Comparison of ENCODE assay signal across 21 cellular contexts in the genomic region with DNA sequence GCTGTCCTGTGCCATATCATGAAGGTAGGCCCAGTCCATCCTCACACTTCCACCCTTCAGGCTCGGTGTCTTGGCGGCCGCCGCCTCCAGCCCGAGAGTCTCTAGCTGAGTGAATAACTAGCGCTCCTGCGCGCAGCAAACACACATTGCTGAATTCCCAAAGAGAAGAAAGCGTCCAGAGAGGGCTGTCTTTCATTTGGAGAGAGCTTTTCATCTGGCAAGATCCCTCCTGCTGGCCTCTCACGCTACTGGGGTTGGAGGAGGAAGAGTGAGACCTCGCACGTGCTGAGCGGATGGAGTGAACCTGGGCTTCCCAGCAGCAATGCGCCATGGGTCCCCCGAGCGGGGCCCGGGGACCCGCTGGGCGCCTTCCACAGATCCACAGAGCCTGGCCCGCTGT.
DNase-seq lines count a peak whose midpoint lies in the region; ATAC-seq, FAIRE-seq and TF ChIP-seq lines count a peak whose summit lies in the region.
"Had no signal": no experiment of that assay in that cellular context is flagged by ENCODE, and none has a peak within 500 bp of the region (broad histone marks: within the 10 kb centered on the region; RNA-seq: fewer than 3 reads in every experiment).

No MANE protein-coding gene starts in this region.

- TF ChIP-seq CTCF in H1 (IDR thresholded peaks at IDR 0.05; ENCODE audit: control extremely low read depth in 1 of 3, insufficient read depth in 1 of 3, low read depth in 1 of 3, low read length in 3 of 3) (no peak), GM13977 (IDR thresholded peaks at IDR 0.05; ENCODE audit: extremely low read depth, insufficient read depth, missing control alignments) (no peak)

- H2AK5ac ChIP-seq in H1 (ENCODE audit: low read depth, low read length), result no peak overlapping the region
- no peak overlapping the region for H2AK5ac ChIP-seq in mesendoderm (ENCODE audit: low read length)

- H3K14ac ChIP-seq in H1 (ENCODE audit: insufficient read length), result no peak overlapping the region

- peak overlapping the region; percentile 12; the same call in 1 of the 2 replicates for H2BK15ac ChIP-seq in H1 (ENCODE audit: low read length)
- H2BK15ac ChIP-seq in mesendoderm (replicated peaks; ENCODE audit: low read depth), result no peak overlapping the region

- H3K27ac Mint-ChIP-seq in activated T-cell treated with anti-CD3 and anti-CD28 coated beads, Interleukin-2, amount 50 U/mL, for 24 hours, result no peak overlapping the region

- H3K36me3 Mint-ChIP-seq in activated T-cell treated with anti-CD3 and anti-CD28 coated beads, Interleukin-2, amount 50 U/mL, for 24 hours (ENCODE audit: low read depth), result no peaks in the 10 kb centered on the region

- TF ChIP-seq POLR2A in H1 (IDR thresholded peaks at IDR 0.05; ENCODE audit: control extremely low read depth in 1 of 2, low read depth in 2 of 2, low read length in 2 of 2), result no peak

- H3K27ac ChIP-seq in H1 (ENCODE audit: low read depth, low read length) (no peak overlapping the region), mesendoderm (ENCODE audit: low read depth, low read length) (peak overlapping the region; percentile 53)
- H3K27ac ChIP-seq: 22Rv1, C4-2B had no signal

- DNase-seq in cardiac septum (ENCODE audit: low spot score) (peak; percentile 22), Right ventricle myocardium inferior (ENCODE audit: missing footprints) (no peak), H1 (ENCODE audit: low read depth in 1 of 2, low spot score in 2 of 2) (no peak), mesendoderm (peak; percentile 75), HUDEP-2 (lab: John Stamatoyannopoulos, UW; ENCODE audit: unreplicated experiment in 76 of 76) (no peak), GM13977 (ENCODE audit: low spot score) (no peak), putamen (ENCODE audit: low spot score) (no peak)
- no peak for DNase-seq in activated T-cell treated with anti-CD3 and anti-CD28 coated beads, Interleukin-2, amount 50 U/mL, for 24 hours
- DNase-seq: AML-193, DMS79, KG1, MV-4-11, NCI-H1694 treated with DMSO at 0.1 percent for 48 hours, NCI-H2107, NCI-H510A, OCI-M1, SHP77 had no signal

- H3K9ac ChIP-seq in H1 (replicated peaks in 1 of 4; ENCODE audit: extremely low read depth in 1 of 4, low read depth in 3 of 4, low read length in 3 of 4) (no peak overlapping the region), mesendoderm (ENCODE audit: low read length) (peak overlapping the region; percentile 51)

- peaks cover 5 to 6% of the 10 kb centered on the region in 2 experiments; a peak in 2 of 4 replicates for H3K9me3 ChIP-seq in H1 (ENCODE audit: insufficient read depth in 2 of 2, low read depth in 1 of 2, low read length in 1 of 2)

- POLR2A ChIA-PET in H1 (lab: Charles Lee; ENCODE audit: partially characterized antibody), result interaction anchor here (0.9 to 2.1 kb wide), 7 partner anchors 13 to 193 kb away, joined by 3 to 30 read pairs (median 3); no protein-coding TSS in a partner anchor

- H2BK120ac ChIP-seq in H1 (replicated peaks; ENCODE audit: low read depth, low read length), result no peak overlapping the region
- no peak overlapping the region for H2BK120ac ChIP-seq in mesendoderm (ENCODE audit: low read depth, low read length)

- peak overlapping the region; percentile 80; the same call in 1 of the 2 replicates for H2BK20ac ChIP-seq in H1 (ENCODE audit: low read length)

- H3K27me3 Mint-ChIP-seq in activated T-cell treated with anti-CD3 and anti-CD28 coated beads, Interleukin-2, amount 50 U/mL, for 24 hours, result peaks cover 53% of the 10 kb centered on the region

- WGBS in H1 (ENCODE audit: extremely low coverage in 1 of 2, insufficient coverage in 1 of 2, insufficient read length in 1 of 2, insufficient replicate concordance in 2 of 2, low coverage in 1 of 2, low lambda C conversion rate in 2 of 2, missing lambda C conversion rate in 1 of 2), 2 experiments, result 3% methylated on average over 16 of the region's 20 CpGs; no CpG with 5 or more reads in 1 of the 2 experiments
- no CpG with 5 or more reads among the region's 20 CpGs for WGBS in mesendoderm (ENCODE audit: extremely low coverage, insufficient coverage, low lambda C conversion rate)

- H3K4me1 ChIP-seq in H1 (replicated peaks in 1 of 4; ENCODE audit: control insufficient read depth in 3 of 4, insufficient read depth in 4 of 4, low read length in 3 of 4) (peaks cover 4 to 40% (median 23%) of the 10 kb centered on the region in 4 experiments), mesendoderm (ENCODE audit: control insufficient read depth, low read depth, low read length) (peaks cover 19% of the 10 kb centered on the region)

- H3K4me3 ChIP-seq in H1 (ENCODE audit: extremely low read depth in 1 of 4, insufficient read depth in 2 of 4, low read depth in 3 of 4, low read length in 4 of 4) (peak overlapping the region in 3 of 4 experiments; percentile 28 to 52 (median 38); a peak in 5 of 8 replicates), mesendoderm (ENCODE audit: low read length) (no peak overlapping the region)

- in situ Hi-C loops in GM13977 (cut with MboI; ENCODE audit: low pct_unique_long_range_greater_than_20kb, low sequenced_read_pairs, unreplicated experiment), result no loop called here

- peak overlapping the region; percentile 94 for H2BK12ac ChIP-seq in H1 (ENCODE audit: low read depth, low read length)

- no peaks in the 10 kb centered on the region for H3K4me1 Mint-ChIP-seq in activated T-cell treated with anti-CD3 and anti-CD28 coated beads, Interleukin-2, amount 50 U/mL, for 24 hours (ENCODE audit: low read depth)

- intact Hi-C loops in cardiac septum (cut with DNase I) (no loop called here), Right ventricle myocardium inferior (cut with DNase I) (no loop called here)

- H3K9me3 Mint-ChIP-seq in activated T-cell treated with anti-CD3 and anti-CD28 coated beads, Interleukin-2, amount 50 U/mL, for 24 hours, result no peaks in the 10 kb centered on the region

- no peak overlapping the region for H4K5ac ChIP-seq in H1 (ENCODE audit: insufficient read length, low read depth, low read length)
- no peak overlapping the region for H4K5ac ChIP-seq in mesendoderm (ENCODE audit: low read length)

- TF ChIP-seq EP300 in H1 (IDR thresholded peaks at IDR 0.05; ENCODE audit: borderline replicate concordance in 1 of 2, low read depth in 2 of 2, low read length in 2 of 2), result no peak

- peaks cover 2 to 8% of the 10 kb centered on the region in 2 experiments for H4K20me1 ChIP-seq in H1 (replicated peaks in 1 of 2; ENCODE audit: control insufficient read depth in 1 of 2, insufficient read depth in 2 of 2, low read length in 2 of 2)

- H3K79me1 ChIP-seq in H1 (ENCODE audit: low read depth, low read length) (no peaks in the 10 kb centered on the region), mesendoderm (ENCODE audit: low read length) (no peaks in the 10 kb centered on the region)

- no peaks in the 10 kb centered on the region; a peak in 1 of 8 replicates for H3K36me3 ChIP-seq in H1 (ENCODE audit: control insufficient read depth in 2 of 4, insufficient read depth in 4 of 4, low read length in 3 of 4)
- H3K36me3 ChIP-seq in mesendoderm (ENCODE audit: control insufficient read depth, insufficient read depth, low read length), result no peaks in the 10 kb centered on the region

- no peak overlapping the region for H3K23ac ChIP-seq in H1 (ENCODE audit: insufficient read length)
- peak overlapping the region; percentile 92 for H3K23ac ChIP-seq in mesendoderm (ENCODE audit: low read length)

- CTCF ChIA-PET in H1 (lab: Charles Lee; ENCODE audit: partially characterized antibody), result interaction anchor here (0.5 to 11.6 kb wide), 12 partner anchors 11 to 194 kb away, joined by 3 to 178 read pairs (median 4); no protein-coding TSS in a partner anchor

- H3K4me2 ChIP-seq in H1 (ENCODE audit: insufficient read depth in 1 of 2, low read depth in 2 of 2, low read length in 2 of 2) (peak overlapping the region; percentile 68 to 77), mesendoderm (ENCODE audit: low read length) (peak overlapping the region; percentile 32)

- no peak overlapping the region for H3K4me3 Mint-ChIP-seq in activated T-cell treated with anti-CD3 and anti-CD28 coated beads, Interleukin-2, amount 50 U/mL, for 24 hours

- no peak for ATAC-seq in Right ventricle myocardium inferior

- H4K8ac ChIP-seq in H1 (ENCODE audit: extremely low read depth, insufficient read depth, low read length), result no peak overlapping the region
- H4K8ac ChIP-seq in mesendoderm (ENCODE audit: low read depth, low read length), result no peak overlapping the region

- peaks cover 84 to 100% (median 98%) of the 10 kb centered on the region in 4 experiments for H3K27me3 ChIP-seq in H1 (replicated peaks in 1 of 4; ENCODE audit: control insufficient read depth in 3 of 4, extremely low read depth in 1 of 4, insufficient read depth in 3 of 4, low read length in 3 of 4)
- H3K27me3 ChIP-seq in mesendoderm (ENCODE audit: insufficient read depth, low read length, poor library complexity), result peaks cover 39% of the 10 kb centered on the region

- FAIRE-seq in H1 (lab: Jason Lieb, UNC), result no peak
- FAIRE-seq: D721Med, G401.6 had no signal

- no peak for TF ChIP-seq RAD21 in H1 (IDR thresholded peaks at IDR 0.05 in 1 of 2, conservative IDR thresholded peaks at IDR 0.05 in 1 of 2; ENCODE audit: low read depth in 2 of 2, low read length in 2 of 2)

- H3K4ac ChIP-seq in H1 (replicated peaks; ENCODE audit: insufficient read length, low read depth, low read length), result no peak overlapping the region
- H3K4ac ChIP-seq in mesendoderm (ENCODE audit: low read depth, low read length), result peak overlapping the region; percentile 49

- peaks cover 5% of the 10 kb centered on the region for H3K23me2 ChIP-seq in H1 (ENCODE audit: low read depth, low read length)

- no peak overlapping the region for H2AFZ ChIP-seq in H1 (ENCODE audit: low read length)

- no peak overlapping the region for H2BK5ac ChIP-seq in H1 (ENCODE audit: low read depth, low read length)
- peak overlapping the region; percentile 95 for H2BK5ac ChIP-seq in mesendoderm (ENCODE audit: low read length)

- no peak overlapping the region for H4K91ac ChIP-seq in H1 (replicated peaks; ENCODE audit: insufficient read length, low read length)

- H3K79me2 ChIP-seq in H1 (ENCODE audit: control insufficient read depth in 1 of 2, insufficient read depth in 2 of 2, low read length in 2 of 2) (no peaks in the 10 kb centered on the region), mesendoderm (ENCODE audit: control insufficient read depth, insufficient read depth, low read length) (no peaks in the 10 kb centered on the region)

- H3K56ac ChIP-seq in H1 (replicated peaks; ENCODE audit: insufficient read length, low read depth, low read length) (no peak overlapping the region), mesendoderm (ENCODE audit: low read length) (peak overlapping the region; percentile 51)

- H3K18ac ChIP-seq in H1 (ENCODE audit: extremely low read depth, low read length) (peak overlapping the region; percentile 17; the same call in 1 of the 2 replicates), mesendoderm (ENCODE audit: low read length) (peak overlapping the region; percentile 20)

TF ChIP-seq in H1, 55 proteins besides CTCF, POLR2A, EP300 and RAD21 (continues in another document):
- TF ChIP-seq SP2 (IDR thresholded peaks at IDR 0.05; ENCODE audit: low read length) (no peak), CTBP2 (IDR thresholded peaks at IDR 0.05; ENCODE audit: borderline replicate concordance, insufficient read depth, insufficient read length, low read length) (no peak), POU5F1 (IDR thresholded peaks at IDR 0.05; ENCODE audit: low read depth, low read length) (no peak), SP1 (IDR thresholded peaks at IDR 0.05; ENCODE audit: low read depth, low read length) (no peak)

Comparison
In these comparisons a context has a peak if more than half of its experiments do, and no peak if none do; other contexts are left out.
1. DNase-seq: peak in cardiac septum (single experiment) and mesendoderm (single experiment); none in Right ventricle myocardium inferior (single experiment), H1 (0 of 2), HUDEP-2 (0 of 76), GM13977 (single experiment), activated T-cell treated with anti-CD3 and anti-CD28 coated beads, Interleukin-2, amount 50 U/mL, for 24 hours (single experiment) and putamen (single experiment).